ENCODE assay signal across 8 cellular contexts in genomic region chr16:55499951-55500350, GRCh38. TPM values are rescaled to one million over a fixed set of nuclear protein-coding genes. Genes with fewer than 3 reads are reported as not detected.
DNase-seq lines count a peak whose midpoint lies in the region; TF ChIP-seq lines count a peak whose summit lies in the region.

No MANE protein-coding gene starts in this region.

- H3K27ac ChIP-seq in SK-N-MC (peak overlapping the region; percentile 67), fibroblast of lung (ENCODE audit: insufficient read depth, low read length) (peak overlapping the region; percentile 81)

- H3K4me2 ChIP-seq in fibroblast of lung (ENCODE audit: extremely low read depth, insufficient read depth, low read length) = no peak overlapping the region

- H3K27me3 ChIP-seq in fibroblast of lung (ENCODE audit: control insufficient read depth, insufficient read depth, low read length) = no peaks in the 10 kb centered on the region

- H3K9me3 ChIP-seq in SK-N-MC (ENCODE audit: low read depth, low read length) (no peaks in the 10 kb centered on the region), fibroblast of lung (ENCODE audit: control insufficient read depth, insufficient read depth, low read depth, low read length) (no peaks in the 10 kb centered on the region)

- DNase-seq in DMS79 treated with DMSO at 0.1 percent for 48 hours (lab: John Stamatoyannopoulos, UW) (peak; percentile 5), DMS79 (lab: John Stamatoyannopoulos, UW) (no peak), SK-N-MC (ENCODE audit: low read depth, low spot score) (no peak), fibroblast of lung (ENCODE audit: low read depth in 2 of 2) (peak; percentile 93 to 100), DMS153 treated with DMSO at 0.1 percent for 48 hours (lab: John Stamatoyannopoulos, UW; ENCODE audit: unreplicated experiment) (no peak), NCI-H2171 treated with DMSO at 0.1 percent for 48 hours (lab: John Stamatoyannopoulos, UW) (no peak), NCI-H510A treated with DMSO at 0.1 percent for 48 hours (lab: John Stamatoyannopoulos, UW) (no peak)
- peak; percentile 14 for DNase-seq in stimulated activated CD4-positive, alpha-beta T cell treated with anti-CD3 and anti-CD28 coated beads, Interleukin-4, amount 100 ng/mL, for 1 hour

- H4K20me1 ChIP-seq in fibroblast of lung (ENCODE audit: control insufficient read depth, extremely low read depth, insufficient read depth, low read length) = no peaks in the 10 kb centered on the region

- H3K9ac ChIP-seq in SK-N-MC (ENCODE audit: insufficient read length) (no peak overlapping the region), fibroblast of lung (ENCODE audit: insufficient read depth, low read length) (no peak overlapping the region)

- H3K4me3 ChIP-seq in SK-N-MC = no peak overlapping the region; the same call in 1 of the 2 replicates
- no peak overlapping the region for H3K4me3 ChIP-seq in fibroblast of lung (replicated peaks in 1 of 4; ENCODE audit: control extremely low read depth in 1 of 4, insufficient read depth in 1 of 4, low read depth in 3 of 4, low read length in 4 of 4)

- no peak overlapping the region for H2AFZ ChIP-seq in fibroblast of lung (ENCODE audit: low read length)

- H3K4me1 ChIP-seq in fibroblast of lung (ENCODE audit: control insufficient read depth, extremely low read depth, insufficient read depth, low read length) = peaks cover 44% of the 10 kb centered on the region

- no peak for TF ChIP-seq CTCF in fibroblast of lung (conservative IDR thresholded peaks at IDR 0.05 in 1 of 2, IDR thresholded peaks at IDR 0.05 in 1 of 2; ENCODE audit: low read depth in 1 of 2, low read length in 2 of 2)

- H3K36me3 ChIP-seq in SK-N-MC (ENCODE audit: insufficient read depth, low read length) (no peaks in the 10 kb centered on the region), fibroblast of lung (ENCODE audit: control insufficient read depth, insufficient read depth, low read length) (peaks cover 26% of the 10 kb centered on the region)

- no peaks in the 10 kb centered on the region for H3K79me2 ChIP-seq in fibroblast of lung (ENCODE audit: control insufficient read depth, insufficient read depth, low read length)

RNA-seq across cellular contexts. Expression of gene LPCAT2, which starts 8.9 kb away (rescaled TPM):
- total RNA-seq in fibroblast of lung = 13.1 and 17.8 TPM in 2 replicates
- 10.2 and 13.6 TPM in 2 replicates for polyA plus RNA-seq in fibroblast of lung
- polyA plus RNA-seq in fibroblast of lung (2012) = 5.4 and 9.0 TPM in 2 replicates
- polyA minus RNA-seq in fibroblast of lung (ENCODE audit: low replicate concordance) = 3.4 and 5.3 TPM in 2 replicates

RNA-seq across cellular contexts. Expression of gene MMP2, which starts 21.0 kb away (rescaled TPM):
- total RNA-seq in fibroblast of lung = 1,311 and 1,457 TPM in 2 replicates
- polyA plus RNA-seq in fibroblast of lung = 760 and 1,609 TPM in 2 replicates
- polyA plus RNA-seq in fibroblast of lung (2012) = 608 and 1,202 TPM in 2 replicates
- polyA minus RNA-seq in fibroblast of lung (ENCODE audit: low replicate concordance) = 617 and 1,278 TPM in 2 replicates

Comparison
In these comparisons a context has a peak if more than half of its experiments do, and no peak if none do; other contexts are left out.
1. DNase-seq: peak in DMS79 treated with DMSO at 0.1 percent for 48 hours (single experiment), fibroblast of lung (2 of 2) and stimulated activated CD4-positive, alpha-beta T cell treated with anti-CD3 and anti-CD28 coated beads, Interleukin-4, amount 100 ng/mL, for 1 hour (single experiment); none in DMS79 (single experiment), SK-N-MC (single experiment), DMS153 treated with DMSO at 0.1 percent for 48 hours (single experiment), NCI-H2171 treated with DMSO at 0.1 percent for 48 hours (single experiment) and NCI-H510A treated with DMSO at 0.1 percent for 48 hours (single experiment).